In genomic region chr6:108653864-108654402, GRCh38 we compare ENCODE assay signal across 12 cellular contexts.
DNase-seq lines count a peak whose midpoint lies in the region; ATAC-seq and TF ChIP-seq lines count a peak whose summit lies in the region.
"Had no signal": no experiment of that assay in that cellular context is flagged by ENCODE, and none has a peak within 500 bp of the region (broad histone marks: within the 10 kb centered on the region; RNA-seq: fewer than 3 reads in every experiment).

No MANE protein-coding gene starts in this region.

- TF ChIP-seq POLR2A in breast epithelium (IDR thresholded peaks at IDR 0.05), result no peak
- TF ChIP-seq POLR2A in gastrocnemius medialis (IDR thresholded peaks at IDR 0.05), result peak; percentile 52 to 70

- H3K9me3 ChIP-seq in breast epithelium (no peaks in the 10 kb centered on the region), gastrocnemius medialis (no peaks in the 10 kb centered on the region)

- no peaks in the 10 kb centered on the region for H3K27me3 ChIP-seq in breast epithelium
- H3K27me3 ChIP-seq in gastrocnemius medialis, result no peaks in the 10 kb centered on the region

- H3K4me1 ChIP-seq in breast epithelium, result peaks cover 32 to 65% of the 10 kb centered on the region in 2 donors
- peaks cover 78 to 87% of the 10 kb centered on the region in 2 donors for H3K4me1 ChIP-seq in gastrocnemius medialis

- DNase-seq in GM03348 (ENCODE audit: low spot score) (peak; percentile 55), breast epithelium (ENCODE audit: low spot score in 2 of 2) (peak in 1 of 2 donors; percentile 70), iris pigment epithelial cell (ENCODE audit: low read depth) (peak; percentile 76), gastrocnemius medialis (peak; percentile 90 to 91), mesenteric fat pad (ENCODE audit: low spot score) (no peak), NCI-H510A treated with DMSO at 0.1 percent for 48 hours (lab: John Stamatoyannopoulos, UW) (no peak), occipital lobe (lab: John Stamatoyannopoulos, UW) (no peak)
- DNase-seq in stimulated activated CD4-positive, alpha-beta T cell treated with anti-CD3 and anti-CD28 coated beads, Interleukin-2, amount 100 ng/mL, for 48 hours, result no peak
- DNase-seq: NCI-H446, T-helper 1 cell had no signal

- H3K4me3 ChIP-seq in breast epithelium, result peak overlapping the region in 2 of 3 donors; percentile 3
- peak overlapping the region; percentile 6 to 67 (median 46) for H3K4me3 ChIP-seq in gastrocnemius medialis
- H3K4me3 ChIP-seq: GM23338 had no signal

- peak overlapping the region; percentile 86 to 92 for H3K27ac ChIP-seq in breast epithelium
- H3K27ac ChIP-seq in gastrocnemius medialis, result peak overlapping the region; percentile 89 to 94 (median 92)
- H3K27ac ChIP-seq: C4-2B had no signal

- peak; percentile 67 to 71 for ATAC-seq in gastrocnemius medialis
- ATAC-seq: GM23338 had no signal

- in situ Hi-C loops in gastrocnemius medialis (cut with MboI; ENCODE audit: low sequenced_read_pairs in 4 of 4), result loop anchor here in 2 of 4 donors (25.0 kb wide), 2 partner anchors 92 to 433 kb away; partner anchors contain the start of genes CEP57L1 (in 1 of the 2), FOXO3 (in 1 of the 2) and SESN1 (in 1 of the 2)

- H3K36me3 ChIP-seq in breast epithelium (no peaks in the 10 kb centered on the region), gastrocnemius medialis (no peaks in the 10 kb centered on the region)

- TF ChIP-seq CTCF in breast epithelium (IDR thresholded peaks at IDR 0.05) (no peak), gastrocnemius medialis (IDR thresholded peaks at IDR 0.05 in 4 of 5, conservative IDR thresholded peaks at IDR 0.05 in 1 of 5) (no peak)

- intact Hi-C loops in breast epithelium (cut with DNase I; ENCODE audit: low total_unique reads) (no loop called here), gastrocnemius medialis (cut with DNase I; ENCODE audit: low total_unique reads) (loop anchor here (1.0 to 10.0 kb wide), 5 partner anchors 35 to 1159 kb away; partner anchors contain the start of gene SOBP)

Comparison
In these comparisons a context has a peak if more than half of its experiments do, and no peak if none do; other contexts are left out.
1. DNase-seq: peak in GM03348 (single experiment), iris pigment epithelial cell (single experiment) and gastrocnemius medialis (2 of 2); none in mesenteric fat pad (single experiment), NCI-H510A treated with DMSO at 0.1 percent for 48 hours (single experiment), occipital lobe (single experiment) and stimulated activated CD4-positive, alpha-beta T cell treated with anti-CD3 and anti-CD28 coated beads, Interleukin-2, amount 100 ng/mL, for 48 hours (0 of 2).